Comparison of ENCODE assay signal across 21 cellular contexts in genomic region chr10:35913628-35914027, GRCh38.
DNase-seq lines count a peak whose midpoint lies in the region; ATAC-seq, FAIRE-seq and TF ChIP-seq lines count a peak whose summit lies in the region.
"Had no signal": no experiment of that assay in that cellular context is flagged by ENCODE, and none has a peak within 500 bp of the region (broad histone marks: within the 10 kb centered on the region; RNA-seq: fewer than 3 reads in every experiment).

No MANE protein-coding gene starts in this region.

- peaks cover 0 to 4% (median 0%) of the 10 kb centered on the region in 11 donors for H3K9me3 Mint-ChIP-seq in naive thymus-derived CD4-positive, alpha-beta T cell
- H3K9me3 Mint-ChIP-seq: activated naive CD4-positive, alpha-beta T cell treated with anti-CD3 and anti-CD28 coated beads, Interleukin-2, amount 10 ng/mL, durations not matched to agents 7 days and 5 days; activated T-cell treated with anti-CD3 and anti-CD28 coated beads, Interleukin-2, amount 50 U/mL, for 24 hours had no signal

- H3K9me3 ChIP-seq in adipocyte (ENCODE audit: control insufficient read depth, low read length) (no peaks in the 10 kb centered on the region), skeletal muscle satellite cell (replicated peaks; ENCODE audit: low read length) (no peaks in the 10 kb centered on the region), kidney (ENCODE audit: control insufficient read depth in 1 of 2, low read length in 2 of 2) (no peaks in the 10 kb centered on the region)
- no peaks in the 10 kb centered on the region for H3K9me3 ChIP-seq in naive thymus-derived CD4-positive, alpha-beta T cell (ENCODE audit: control insufficient read depth in 2 of 3, low read length in 3 of 3)
- H3K9me3 ChIP-seq: BLaER1 treated with 17β-estradiol and CSF1 and Interleukin-3, amounts not matched to agents 10 nM and 100 nM; Peyer's patch; spleen had no signal

- H3K27ac ChIP-seq in naive thymus-derived CD4-positive, alpha-beta T cell (ENCODE audit: low read depth, low read length): no peak overlapping the region
- H3K27ac ChIP-seq in kidney (ENCODE audit: low read depth in 2 of 2, low read length in 2 of 2): no peak overlapping the region
- H3K27ac ChIP-seq: BLaER1 treated with 17β-estradiol and CSF1 and Interleukin-3, amounts not matched to agents 10 nM and 100 nM; dorsolateral prefrontal cortex; Peyer's patch; spleen had no signal

- no peak for FAIRE-seq in kidney (lab: Jason Lieb, UNC)
- FAIRE-seq: H1 had no signal

- POLR2A ChIA-PET in naive thymus-derived CD4-positive, alpha-beta T cell (lab: Charles Lee): no interaction called here

- no peaks in the 10 kb centered on the region for H3K36me3 Mint-ChIP-seq in naive thymus-derived CD4-positive, alpha-beta T cell
- H3K36me3 Mint-ChIP-seq: activated naive CD4-positive, alpha-beta T cell treated with anti-CD3 and anti-CD28 coated beads, Interleukin-2, amount 10 ng/mL, durations not matched to agents 7 days and 5 days; brain; naive thymus-derived CD8-positive, alpha-beta T cell had no signal

- H3K36me3 ChIP-seq in adipocyte (ENCODE audit: control insufficient read depth, insufficient read depth, low read length, severe bottlenecking) (no peaks in the 10 kb centered on the region), skeletal muscle satellite cell (ENCODE audit: insufficient read depth, low read length) (no peaks in the 10 kb centered on the region), kidney (ENCODE audit: control insufficient read depth in 1 of 2, insufficient read depth in 2 of 2, low read length in 2 of 2) (no peaks in the 10 kb centered on the region)
- no peaks in the 10 kb centered on the region for H3K36me3 ChIP-seq in naive thymus-derived CD4-positive, alpha-beta T cell (ENCODE audit: control insufficient read depth in 2 of 3, insufficient read depth in 3 of 3, low read length in 3 of 3)
- H3K36me3 ChIP-seq: BLaER1 treated with 17β-estradiol and CSF1 and Interleukin-3, amounts not matched to agents 10 nM and 100 nM; Peyer's patch; spleen had no signal

- H3K27ac Mint-ChIP-seq in naive thymus-derived CD4-positive, alpha-beta T cell: no peak overlapping the region
- H3K27ac Mint-ChIP-seq: activated naive CD4-positive, alpha-beta T cell treated with anti-CD3 and anti-CD28 coated beads, Interleukin-2, amount 10 ng/mL, durations not matched to agents 7 days and 5 days; activated T-cell treated with anti-CD3 and anti-CD28 coated beads, Interleukin-2, amount 50 U/mL, for 24 hours; brain; naive thymus-derived CD8-positive, alpha-beta T cell had no signal

- intact Hi-C loops in naive thymus-derived CD4-positive, alpha-beta T cell (cut with micrococcal nuclease): no loop called here
- intact Hi-C loops in kidney (cut with DNase I): no loop called here

- H3K4me1 ChIP-seq in adipocyte (ENCODE audit: control insufficient read depth, insufficient read depth, low read length) (peaks cover 27% of the 10 kb centered on the region), skeletal muscle satellite cell (ENCODE audit: control insufficient read depth, insufficient read depth, low read length) (peaks cover 32% of the 10 kb centered on the region), kidney (ENCODE audit: control insufficient read depth in 1 of 2, insufficient read depth in 1 of 2, low read depth in 1 of 2, low read length in 2 of 2) (no peaks in the 10 kb centered on the region)
- H3K4me1 ChIP-seq in naive thymus-derived CD4-positive, alpha-beta T cell (ENCODE audit: control insufficient read depth in 2 of 2, insufficient read depth in 2 of 2, low read length in 2 of 2): no peaks in the 10 kb centered on the region
- H3K4me1 ChIP-seq: BLaER1 treated with 17β-estradiol and CSF1 and Interleukin-3, amounts not matched to agents 10 nM and 100 nM; Peyer's patch; spleen had no signal

- H3K4me1 Mint-ChIP-seq in naive thymus-derived CD4-positive, alpha-beta T cell: no peaks in the 10 kb centered on the region
- H3K4me1 Mint-ChIP-seq: activated naive CD4-positive, alpha-beta T cell treated with anti-CD3 and anti-CD28 coated beads, Interleukin-2, amount 10 ng/mL, durations not matched to agents 7 days and 5 days; naive thymus-derived CD8-positive, alpha-beta T cell had no signal

- no peak for TF ChIP-seq CTCF in kidney (IDR thresholded peaks at IDR 0.05; ENCODE audit: borderline replicate concordance, extremely low read depth, insufficient read depth)

- CTCF ChIA-PET in naive thymus-derived CD4-positive, alpha-beta T cell (lab: Charles Lee): no interaction called here

- H3K27me3 ChIP-seq in adipocyte (replicated peaks; ENCODE audit: control insufficient read depth, insufficient read depth, low read length) (no peaks in the 10 kb centered on the region), skeletal muscle satellite cell (ENCODE audit: control insufficient read depth, insufficient read depth, low read length) (no peaks in the 10 kb centered on the region)
- H3K27me3 ChIP-seq in naive thymus-derived CD4-positive, alpha-beta T cell (ENCODE audit: control insufficient read depth in 2 of 2, insufficient read depth in 2 of 2, low read length in 2 of 2): no peaks in the 10 kb centered on the region
- H3K27me3 ChIP-seq: BLaER1 treated with 17β-estradiol and CSF1 and Interleukin-3, amounts not matched to agents 10 nM and 100 nM; dorsolateral prefrontal cortex; Peyer's patch; spleen had no signal

- peak overlapping the region; percentile 53 for H3K4me3 ChIP-seq in adipocyte (ENCODE audit: low read length)
- no peak overlapping the region for H3K4me3 ChIP-seq in skeletal muscle satellite cell (ENCODE audit: low read length)
- no peak overlapping the region for H3K4me3 ChIP-seq in naive thymus-derived CD4-positive, alpha-beta T cell (ENCODE audit: low read length)
- no peak overlapping the region for H3K4me3 ChIP-seq in kidney (ENCODE audit: low read length in 2 of 2)
- H3K4me3 ChIP-seq: BLaER1 treated with 17β-estradiol and CSF1 and Interleukin-3, amounts not matched to agents 10 nM and 100 nM; lung; Peyer's patch; spleen had no signal

- H3K27me3 Mint-ChIP-seq in naive thymus-derived CD4-positive, alpha-beta T cell: peaks cover 0 to 7% (median 0%) of the 10 kb centered on the region in 5 donors
- H3K27me3 Mint-ChIP-seq: activated naive CD4-positive, alpha-beta T cell treated with anti-CD3 and anti-CD28 coated beads, Interleukin-2, amount 10 ng/mL, durations not matched to agents 7 days and 5 days; activated T-cell treated with anti-CD3 and anti-CD28 coated beads, Interleukin-2, amount 50 U/mL, for 24 hours had no signal

- H3K9ac ChIP-seq in adipocyte (ENCODE audit: low read length) (no peak overlapping the region), skeletal muscle satellite cell (ENCODE audit: low read depth, low read length) (peak overlapping the region; percentile 29), kidney (ENCODE audit: low read length in 2 of 2) (no peak overlapping the region)
- H3K9ac ChIP-seq: BLaER1 treated with 17β-estradiol and CSF1 and Interleukin-3, amounts not matched to agents 10 nM and 100 nM had no signal

- peak; percentile 84 for DNase-seq in HCEC 1CT
- peak; percentile 34 for DNase-seq in adipocyte (ENCODE audit: low read depth)
- DNase-seq in fibroblast of peridontal ligament (ENCODE audit: extremely low read depth): peak; percentile 17
- DNase-seq in naive thymus-derived CD4-positive, alpha-beta T cell: no peak
- no peak for DNase-seq in kidney
- DNase-seq: activated CD4-positive, alpha-beta T cell treated with anti-CD3 and anti-CD28 coated beads, Interleukin-2, amount 50 U/mL, for 48 hours; activated naive CD4-positive, alpha-beta T cell treated with anti-CD3 and anti-CD28 coated beads, Interleukin-2, amount 10 ng/mL, durations not matched to agents 7 days and 5 days; activated T-cell treated with anti-CD3 and anti-CD28 coated beads, Interleukin-2, amount 50 U/mL, for 24 hours; dorsolateral prefrontal cortex; KG1; naive thymus-derived CD8-positive, alpha-beta T cell; NCI-H1092 treated with DMSO at 0.1 percent for 48 hours; NCI-H2171 treated with DMSO at 0.1 percent for 48 hours; Peyer's patch; spleen had no signal

- no peak overlapping the region for H3K4me3 Mint-ChIP-seq in naive thymus-derived CD4-positive, alpha-beta T cell
- H3K4me3 Mint-ChIP-seq: activated naive CD4-positive, alpha-beta T cell treated with anti-CD3 and anti-CD28 coated beads, Interleukin-2, amount 10 ng/mL, durations not matched to agents 7 days and 5 days; activated T-cell treated with anti-CD3 and anti-CD28 coated beads, Interleukin-2, amount 50 U/mL, for 24 hours; brain; naive thymus-derived CD8-positive, alpha-beta T cell had no signal

- peak overlapping the region; percentile 26 for H3K4me2 ChIP-seq in skeletal muscle satellite cell (ENCODE audit: low read length)
- H3K4me2 ChIP-seq: BLaER1 treated with 17β-estradiol and CSF1 and Interleukin-3, amounts not matched to agents 10 nM and 100 nM had no signal

- no peak for ATAC-seq in HG02840 (IDR thresholded peaks at IDR 0.05; ENCODE audit: low FRiP score, unreplicated experiment)
- no peak for ATAC-seq in naive thymus-derived CD4-positive, alpha-beta T cell
- ATAC-seq: naive thymus-derived CD8-positive, alpha-beta T cell had no signal

Comparison
In these comparisons a context has a peak if more than half of its experiments do, and no peak if none do; other contexts are left out.
1. DNase-seq: peak in HCEC 1CT (single experiment), adipocyte (single experiment) and fibroblast of peridontal ligament (single experiment); none in naive thymus-derived CD4-positive, alpha-beta T cell (0 of 9) and kidney (single experiment).